ENCODE assay signal across 1 cellular context in the genomic region with DNA sequence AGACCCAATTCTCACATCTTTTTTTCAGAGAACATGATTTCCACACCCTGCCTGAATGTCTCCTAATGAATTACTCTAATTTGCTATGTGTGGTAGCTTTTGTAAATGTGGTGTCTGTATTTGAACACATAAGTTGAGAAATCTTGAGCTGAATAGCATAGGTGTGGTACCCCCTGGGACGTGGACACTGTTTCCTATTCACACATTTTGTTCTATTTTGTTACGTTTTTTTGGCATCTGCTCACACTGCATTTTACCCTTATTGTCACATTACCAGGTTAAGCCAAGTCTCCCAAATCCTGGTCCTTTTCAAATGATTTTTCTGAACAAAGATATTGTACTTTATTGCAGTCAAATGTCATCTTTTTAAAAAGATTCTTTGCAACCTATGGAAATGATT.
TF ChIP-seq lines count a peak whose summit lies in the region.

No MANE protein-coding gene starts in this region.

TF ChIP-seq in GM12878, 131 proteins besides CTCF, POLR2A, EP300 and RAD21:
- no peak for TF ChIP-seq HCFC1 (IDR thresholded peaks at IDR 0.05; ENCODE audit: low read length)
- TF ChIP-seq NRF1 (conservative IDR thresholded peaks at IDR 0.05; ENCODE audit: low read depth, low read length), result no peak
- TF ChIP-seq, protein P1, sequence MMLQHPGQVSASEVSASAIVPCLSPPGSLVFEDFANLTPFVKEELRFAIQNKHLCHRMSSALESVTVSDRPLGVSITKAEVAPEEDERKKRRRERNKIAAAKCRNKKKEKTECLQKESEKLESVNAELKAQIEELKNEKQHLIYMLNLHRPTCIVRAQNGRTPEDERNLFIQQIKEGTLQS (IDR thresholded peaks at IDR 0.05; ENCODE audit: borderline replicate concordance, extremely low read depth, low read depth, low read length), result no peak
- TF ChIP-seq HDAC2 (IDR thresholded peaks at IDR 0.05), result no peak
- TF ChIP-seq NFIC (IDR thresholded peaks at IDR 0.05; ENCODE audit: low read depth, low read length), result no peak
- no peak for TF ChIP-seq GATAD2B (conservative IDR thresholded peaks at IDR 0.05; ENCODE audit: low read depth)
- peak; percentile 50 for TF ChIP-seq MEF2B (IDR thresholded peaks at IDR 0.05; ENCODE audit: partially characterized antibody, poor library complexity, severe bottlenecking)
